8 cellular contexts compared by ENCODE assay signal in the genomic region with DNA sequence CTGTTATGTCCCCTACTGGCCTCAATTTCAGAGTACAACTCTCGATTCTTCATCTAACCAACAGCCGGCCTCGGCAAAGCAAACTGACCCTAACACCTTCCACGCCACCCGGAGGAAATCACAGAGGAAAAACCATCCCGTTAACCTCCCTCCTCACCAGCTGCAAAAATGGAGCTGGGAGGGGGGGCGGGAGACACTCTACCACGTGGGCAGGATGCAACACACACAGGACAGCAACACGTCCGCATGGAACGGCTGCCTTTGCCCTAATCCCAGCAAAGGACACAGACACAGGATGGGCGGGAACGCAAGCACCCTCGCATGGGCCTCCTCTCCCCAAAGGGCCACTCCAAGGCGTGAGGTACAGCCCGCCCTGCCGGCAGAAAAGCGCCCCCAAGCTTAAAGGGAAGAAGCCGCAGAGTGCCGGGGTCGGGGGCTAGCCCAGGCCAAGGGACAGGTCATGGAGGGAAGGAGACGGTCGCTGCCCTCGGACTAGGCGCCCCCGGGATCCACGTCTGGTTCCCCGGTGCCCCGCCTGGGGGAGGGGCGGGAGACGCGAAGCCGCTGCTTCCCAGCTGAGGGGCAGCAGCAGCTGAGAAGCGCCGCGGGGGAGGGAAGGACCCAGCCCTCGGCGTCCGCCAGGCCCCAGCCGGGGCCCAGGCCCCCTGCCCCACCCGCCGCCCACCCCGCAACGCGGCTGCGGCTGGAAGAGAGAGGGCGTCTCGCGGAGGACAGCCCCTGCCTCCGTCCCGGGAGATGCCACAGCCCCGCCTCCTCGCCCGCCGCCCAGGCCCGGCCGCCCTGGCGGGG. TPM values are rescaled to one million over a fixed set of nuclear protein-coding genes. Genes with fewer than 3 reads are reported as not detected.
DNase-seq lines count a peak whose midpoint lies in the region; ATAC-seq and TF ChIP-seq lines count a peak whose summit lies in the region.

No MANE protein-coding gene starts in this region.

- no peaks in the 10 kb centered on the region for H3K9me3 Mint-ChIP-seq in CD8-positive, alpha-beta T cell
- no peaks in the 10 kb centered on the region for H3K9me3 Mint-ChIP-seq in activated naive CD4-positive, alpha-beta T cell treated with anti-CD3 and anti-CD28 coated beads, Interleukin-2, amount 50 U/mL, for 72 hours

- peak overlapping the region; percentile 82 for H2AFZ ChIP-seq in osteoblast (ENCODE audit: low read length)

- H3K27ac Mint-ChIP-seq in CD8-positive, alpha-beta T cell: peak overlapping the region; percentile 91
- peak overlapping the region; percentile 82 to 94 for H3K27ac Mint-ChIP-seq in activated naive CD4-positive, alpha-beta T cell treated with anti-CD3 and anti-CD28 coated beads, Interleukin-2, amount 50 U/mL, for 72 hours

- CTCF ChIA-PET in CD8-positive, alpha-beta T cell (lab: Charles Lee): interaction anchor here (1.0 to 1.3 kb wide), 3 partner anchors 156 to 161 kb away, joined by 3 to 4 read pairs (median 4); no protein-coding TSS in a partner anchor

- H3K27me3 Mint-ChIP-seq in CD8-positive, alpha-beta T cell (ENCODE audit: low read depth): no peaks in the 10 kb centered on the region

- H3K79me2 ChIP-seq in osteoblast (ENCODE audit: insufficient read depth, low read length): peaks cover 56% of the 10 kb centered on the region

- H3K4me3 ChIP-seq in CD8-positive, alpha-beta T cell (ENCODE audit: low read depth, low read length): peak overlapping the region; percentile 82
- H3K4me3 ChIP-seq in osteoblast (ENCODE audit: insufficient read depth, low read length): peak overlapping the region; percentile 95

- peak overlapping the region; percentile 85 for H3K4me2 ChIP-seq in osteoblast (ENCODE audit: insufficient read depth, low read length)

- intact Hi-C loops in CD8-positive, alpha-beta T cell (cut with DNase I, micrococcal nuclease): loop anchor here (1.0 to 10.0 kb wide), 18 partner anchors 14 to 1640 kb away; a partner anchor contains a TSS
- intact Hi-C loops in Right ventricle myocardium superior (cut with DNase I): loop anchor here (10.0 kb wide), 1 partner anchor 160 kb away; no protein-coding TSS in a partner anchor

- peak; percentile 45 for ATAC-seq in CD8-positive, alpha-beta T cell
- peak; percentile 54 for ATAC-seq in GM18909 (IDR thresholded peaks at IDR 0.05; ENCODE audit: poor library complexity, unreplicated experiment)
- peak; percentile 45 for ATAC-seq in HG03108 (IDR thresholded peaks at IDR 0.05; ENCODE audit: unreplicated experiment)
- peak; percentile 69 to 75 for ATAC-seq in activated naive CD4-positive, alpha-beta T cell treated with anti-CD3 and anti-CD28 coated beads, Interleukin-2, amount 50 U/mL, for 72 hours
- peak; percentile 82 for ATAC-seq in Right ventricle myocardium superior (ENCODE audit: poor library complexity)

- H3K4me1 Mint-ChIP-seq in CD8-positive, alpha-beta T cell (ENCODE audit: low read depth): peaks cover 63% of the 10 kb centered on the region

- peak; percentile 20 for TF ChIP-seq CTCF in CD8-positive, alpha-beta T cell (IDR thresholded peaks at IDR 0.05)
- TF ChIP-seq CTCF in osteoblast (IDR thresholded peaks at IDR 0.05; ENCODE audit: extremely low read depth, low read depth, low read length): no peak

- peak overlapping the region; percentile 98 for H3K4me3 Mint-ChIP-seq in CD8-positive, alpha-beta T cell

- H3K36me3 ChIP-seq in CD8-positive, alpha-beta T cell (ENCODE audit: insufficient read depth, low read length): no peaks in the 10 kb centered on the region
- no peaks in the 10 kb centered on the region for H3K36me3 ChIP-seq in osteoblast (ENCODE audit: insufficient read depth, low read length)

- peak overlapping the region; percentile 64 for H3K27ac ChIP-seq in CD8-positive, alpha-beta T cell (ENCODE audit: low read depth, low read length)
- peak overlapping the region; percentile 80 for H3K27ac ChIP-seq in osteoblast (ENCODE audit: low read depth, low read length)

- H3K27me3 ChIP-seq in CD8-positive, alpha-beta T cell (ENCODE audit: insufficient read depth, low read length): no peaks in the 10 kb centered on the region
- no peaks in the 10 kb centered on the region for H3K27me3 ChIP-seq in osteoblast (ENCODE audit: insufficient read depth, low read length)

- peaks cover 41% of the 10 kb centered on the region for H4K20me1 ChIP-seq in osteoblast (ENCODE audit: insufficient read depth, low read length)

- no peaks in the 10 kb centered on the region for H3K9me3 ChIP-seq in CD8-positive, alpha-beta T cell (ENCODE audit: low read length)
- no peaks in the 10 kb centered on the region for H3K9me3 ChIP-seq in osteoblast (ENCODE audit: low read depth, low read length)

- POLR2A ChIA-PET in CD8-positive, alpha-beta T cell (lab: Charles Lee): interaction anchor here (1.0 to 1.9 kb wide), 4 partner anchors 14 to 123 kb away, joined by 3 to 17 read pairs (median 5); no protein-coding TSS in a partner anchor

- H3K4me1 ChIP-seq in CD8-positive, alpha-beta T cell (ENCODE audit: insufficient read depth, low read length): peaks cover 35% of the 10 kb centered on the region
- H3K4me1 ChIP-seq in osteoblast (ENCODE audit: insufficient read depth, low read length): peaks cover 19% of the 10 kb centered on the region

- peak in 6 of 7 experiments; percentile 5 to 60 (median 22) for DNase-seq in CD8-positive, alpha-beta T cell
- DNase-seq in NCI-H748 (lab: John Stamatoyannopoulos, UW; ENCODE audit: unreplicated experiment) (peak; percentile 99), Right ventricle myocardium superior (peak; percentile 63), osteoblast (ENCODE audit: insufficient read length, low spot score, missing footprints) (peak; percentile 95), SKM-1 treated with dmso at 0.1 percent for 144 hours (lab: John Stamatoyannopoulos, UW; ENCODE audit: unreplicated experiment) (no peak)
- DNase-seq in activated naive CD4-positive, alpha-beta T cell treated with anti-CD3 and anti-CD28 coated beads, Interleukin-2, amount 50 U/mL, for 72 hours (ENCODE audit: low spot score in 2 of 2): peak; percentile 41 to 62

- H3K36me3 Mint-ChIP-seq in CD8-positive, alpha-beta T cell: peaks cover 9% of the 10 kb centered on the region
- H3K36me3 Mint-ChIP-seq in activated naive CD4-positive, alpha-beta T cell treated with anti-CD3 and anti-CD28 coated beads, Interleukin-2, amount 50 U/mL, for 72 hours: peaks cover 9 to 14% of the 10 kb centered on the region in 2 donors

RNA-seq across cellular contexts. Expression of a gene that starts 0.6 kb away (rescaled TPM):
- 10 to 100 TPM; 80.6 to 89.3 TPM for total RNA-seq in CD8-positive, alpha-beta T cell
- total RNA-seq in activated naive CD4-positive, alpha-beta T cell treated with anti-CD3 and anti-CD28 coated beads, Interleukin-2, amount 50 U/mL, for 72 hours: 10 to 100 TPM; 51.0 to 52.9 TPM
- total RNA-seq in Right ventricle myocardium superior (33.1 TPM), osteoblast (37.3 and 41.8 TPM in 2 replicates)

RNA-seq across cellular contexts. Expression of a gene that starts 46.1 kb away (rescaled TPM):
- under 1 TPM; 0.05 to 0.06 TPM for total RNA-seq in CD8-positive, alpha-beta T cell
- total RNA-seq in activated naive CD4-positive, alpha-beta T cell treated with anti-CD3 and anti-CD28 coated beads, Interleukin-2, amount 50 U/mL, for 72 hours: 10 to 100 TPM in 1 of 2 donors, under 1 TPM in 1; 0.68 to 18.0 TPM
- total RNA-seq in Right ventricle myocardium superior: 7.6 TPM
- total RNA-seq in osteoblast: not detected in 2 replicates
